In the genomic region with DNA sequence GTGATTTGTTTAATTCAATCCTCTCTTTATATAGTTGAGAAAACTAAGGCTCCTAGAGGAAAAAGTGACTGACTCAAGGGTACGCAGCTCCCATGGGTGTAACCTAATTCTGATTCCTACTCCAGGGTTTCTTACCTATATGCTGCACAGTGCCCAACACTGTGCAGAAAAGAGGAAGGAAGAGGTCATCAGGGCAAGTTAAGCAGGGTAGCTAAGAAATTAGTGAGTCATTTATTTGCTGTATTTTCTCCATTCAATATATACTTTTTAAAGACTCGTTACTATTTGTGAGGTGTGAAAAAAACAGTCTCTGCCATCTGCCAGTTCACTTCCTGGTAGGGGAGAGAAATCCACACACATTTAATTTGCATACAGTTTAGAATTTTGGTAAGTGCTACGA, we compare ENCODE assay signal across 9 cellular contexts.
A peak's percentile ranks its signal among the peaks of the same experiment; 100 is the strongest.
DNase-seq lines count a peak whose midpoint lies in the region; ATAC-seq and FAIRE-seq lines count a peak whose summit lies in the region.
"Had no signal": no experiment of that assay in that cellular context is flagged by ENCODE, and none has a peak within 500 bp of the region (broad histone marks: within the 10 kb centered on the region; RNA-seq: fewer than 3 reads in every experiment).

No MANE protein-coding gene starts in this region.

- intact Hi-C loops in aorta (cut with DNase I) = loop anchor here in 1 of 2 donors (5.0 kb wide), 1 partner anchor 138 kb away; no protein-coding TSS in a partner anchor

- H3K4me1 Mint-ChIP-seq in natural killer cell treated with Interleukin-12 subunit alpha and Interleukin-12 subunit beta and Interleukin-15 and Interleukin-18, amount 100 ng/mL, for 72 hours (ENCODE audit: low read depth in 2 of 2) = peaks cover 13 to 20% of the 10 kb centered on the region in 2 donors

- peak overlapping the region in 1 of 2 donors; percentile 9 for H3K27ac Mint-ChIP-seq in natural killer cell treated with Interleukin-12 subunit alpha and Interleukin-12 subunit beta and Interleukin-15 and Interleukin-18, amount 100 ng/mL, for 72 hours

- no peaks in the 10 kb centered on the region for H3K4me1 ChIP-seq in aorta (ENCODE audit: control insufficient read depth in 1 of 2, insufficient read depth in 2 of 2, low read length in 2 of 2)

- no peaks in the 10 kb centered on the region for H3K36me3 ChIP-seq in aorta (ENCODE audit: control insufficient read depth in 1 of 2, insufficient read depth in 2 of 2, low read length in 1 of 2)

- no peak for FAIRE-seq in GM19239 (lab: Jason Lieb, UNC)

- H3K9me3 Mint-ChIP-seq in natural killer cell treated with Interleukin-12 subunit alpha and Interleukin-12 subunit beta and Interleukin-15 and Interleukin-18, amount 100 ng/mL, for 72 hours = no peaks in the 10 kb centered on the region
- H3K9me3 Mint-ChIP-seq: neural crest cell had no signal

- peaks cover 12 to 35% of the 10 kb centered on the region in 2 donors for H3K27me3 Mint-ChIP-seq in natural killer cell treated with Interleukin-12 subunit alpha and Interleukin-12 subunit beta and Interleukin-15 and Interleukin-18, amount 100 ng/mL, for 72 hours

- H3K27ac ChIP-seq in aorta (ENCODE audit: low read depth in 1 of 2, low read length in 2 of 2) = no peak overlapping the region

- peak; percentile 15 for ATAC-seq in GM18873 (IDR thresholded peaks at IDR 0.05; ENCODE audit: low FRiP score, unreplicated experiment)
- peak; percentile 12 for ATAC-seq in HG02623 (IDR thresholded peaks at IDR 0.05; ENCODE audit: unreplicated experiment)
- ATAC-seq in natural killer cell treated with Interleukin-12 subunit alpha and Interleukin-12 subunit beta and Interleukin-15 and Interleukin-18, amount 100 ng/mL, for 72 hours = no peak
- no peak for ATAC-seq in GM21390 (IDR thresholded peaks at IDR 0.05; ENCODE audit: unreplicated experiment)
- no peak for ATAC-seq in aorta (ENCODE audit: low FRiP score)

- peak; percentile 39 for DNase-seq in NCI-H774 (lab: John Stamatoyannopoulos, UW)
- no peak for DNase-seq in natural killer cell treated with Interleukin-12 subunit alpha and Interleukin-12 subunit beta and Interleukin-15 and Interleukin-18, amount 100 ng/mL, for 72 hours (ENCODE audit: low spot score)
- no peak for DNase-seq in GM19239 (ENCODE audit: insufficient read length, low spot score)
- DNase-seq in hippocampal formation (lab: John Stamatoyannopoulos, UW) = no peak
- DNase-seq in aorta = no peak

- 43 to 50% methylated on average over 3 of the region's 3 CpGs for WGBS in aorta, 2 donors

- H3K9me3 ChIP-seq in aorta (ENCODE audit: control insufficient read depth, low read length) = no peaks in the 10 kb centered on the region

- peak overlapping the region; percentile 59 for H3K4me3 Mint-ChIP-seq in natural killer cell treated with Interleukin-12 subunit alpha and Interleukin-12 subunit beta and Interleukin-15 and Interleukin-18, amount 100 ng/mL, for 72 hours

- no peaks in the 10 kb centered on the region for H3K36me3 Mint-ChIP-seq in natural killer cell treated with Interleukin-12 subunit alpha and Interleukin-12 subunit beta and Interleukin-15 and Interleukin-18, amount 100 ng/mL, for 72 hours

- H3K27me3 ChIP-seq in aorta (ENCODE audit: control insufficient read depth in 1 of 2, insufficient read depth in 2 of 2, low read length in 1 of 2) = no peaks in the 10 kb centered on the region

- H3K4me3 ChIP-seq in aorta (ENCODE audit: low read length in 2 of 2) = no peak overlapping the region

Comparison
In these comparisons a context has a peak if more than half of its experiments do, and no peak if none do; other contexts are left out.
1. ATAC-seq: peak in GM18873 (single experiment) and HG02623 (single experiment); none in natural killer cell treated with Interleukin-12 subunit alpha and Interleukin-12 subunit beta and Interleukin-15 and Interleukin-18, amount 100 ng/mL, for 72 hours (0 of 2), GM21390 (single experiment) and aorta (single experiment).